ENCODE assay signal across 1 cellular context in genomic region chr3:194497799-194498575, GRCh38.
A peak's percentile ranks its signal among the peaks of the same experiment; 100 is the strongest.
TF ChIP-seq lines count a peak whose summit lies in the region.

No MANE protein-coding gene starts in this region.

TF ChIP-seq in HepG2, 621 proteins besides CTCF, POLR2A, EP300 and RAD21 (continued from another document):
- TF ChIP-seq FOXA3 (CRISPR knock-in tag; IDR thresholded peaks at IDR 0.05) (peak; percentile 6; the same call in 1 of the 2 replicates), MAFK (conservative IDR thresholded peaks at IDR 0.05 in 1 of 2, IDR thresholded peaks at IDR 0.05 in 1 of 2; ENCODE audit: low read length in 2 of 2) (0 out of 4 replicates have a peak, but pooled peaks of 1 of the 2 experiments have one; percentile 1), PPARG (CRISPR knock-in tag; conservative IDR thresholded peaks at IDR 0.05) (peak; percentile 96), HNF1B (CRISPR knock-in tag; IDR thresholded peaks at IDR 0.05) (peak; percentile 48; the same call in 1 of the 2 replicates), MAFF (IDR thresholded peaks at IDR 0.05; ENCODE audit: low read depth, low read length) (no peak; the same call in 1 of the 2 replicates), RXRA (CRISPR knock-in tag; IDR thresholded peaks at IDR 0.05) (peak; percentile 50; the same call in 1 of the 2 replicates), RXRB (CRISPR knock-in tag; IDR thresholded peaks at IDR 0.05; ENCODE audit: borderline replicate concordance) (peak; percentile 87), ZNF607 (CRISPR knock-in tag; IDR thresholded peaks at IDR 0.05; ENCODE audit: borderline replicate concordance) (peak; percentile 35; the same call in 1 of the 2 replicates), AHDC1 (CRISPR knock-in tag; IDR thresholded peaks at IDR 0.05; ENCODE audit: borderline replicate concordance) (peak; percentile 17; the same call in 1 of the 2 replicates), RBAK (CRISPR knock-in tag; IDR thresholded peaks at IDR 0.05) (0 out of 2 replicates have a peak, but pooled peaks have one; percentile 8)
